In genomic region chr20:4160761-4161305, GRCh38 we compare ENCODE assay signal across 2 cellular contexts.
TF ChIP-seq lines count a peak whose summit lies in the region.

No MANE protein-coding gene starts in this region.

TF ChIP-seq in HepG2, 621 proteins besides CTCF, POLR2A, EP300 and RAD21 (continued from another document and continues in another):
- TF ChIP-seq U2AF1 (optimal IDR thresholded peaks at IDR 0.05; ENCODE audit: low read depth, low read length) (no peak), MAFF (IDR thresholded peaks at IDR 0.05; ENCODE audit: low read depth, low read length) (peak; percentile 98), ZNF263 (CRISPR knock-in tag; IDR thresholded peaks at IDR 0.05) (no peak), PCBP1 (IDR thresholded peaks at IDR 0.05; ENCODE audit: borderline replicate concordance, low read depth, low read length) (0 out of 2 replicates have a peak, but pooled peaks have one; percentile 45), PRPF4 (IDR thresholded peaks at IDR 0.05; ENCODE audit: low read depth, low read length, poor library complexity, severe bottlenecking) (no peak), ZNF563 (CRISPR knock-in tag; IDR thresholded peaks at IDR 0.05) (0 out of 2 replicates have a peak, but pooled peaks have one; percentile 32), TSC22D2 (CRISPR knock-in tag; IDR thresholded peaks at IDR 0.05; ENCODE audit: borderline replicate concordance) (no peak), XRCC5 (optimal IDR thresholded peaks at IDR 0.05; ENCODE audit: low read length) (peak; percentile 43), CERS6 (CRISPR knock-in tag; IDR thresholded peaks at IDR 0.05) (no peak), ZNF331 (CRISPR knock-in tag; IDR thresholded peaks at IDR 0.05) (no peak), AGO2 (optimal IDR thresholded peaks at IDR 0.05; ENCODE audit: low read depth, low read length) (peak; percentile 45), CBX5 (CRISPR knock-in tag; IDR thresholded peaks at IDR 0.05; ENCODE audit: borderline replicate concordance) (no peak), AHDC1 (CRISPR knock-in tag; IDR thresholded peaks at IDR 0.05; ENCODE audit: borderline replicate concordance) (no peak), ATRX (CRISPR knock-in tag; IDR thresholded peaks at IDR 0.05; ENCODE audit: borderline replicate concordance) (no peak), SALL2 (CRISPR knock-in tag; IDR thresholded peaks at IDR 0.05) (no peak), HHEX (CRISPR knock-in tag; IDR thresholded peaks at IDR 0.05) (no peak), TFE3 (CRISPR knock-in tag; IDR thresholded peaks at IDR 0.05) (no peak), PAWR (CRISPR knock-in tag; IDR thresholded peaks at IDR 0.05; ENCODE audit: borderline replicate concordance) (no peak), ZNF205 (CRISPR knock-in tag; IDR thresholded peaks at IDR 0.05) (no peak), ZFP37 (CRISPR knock-in tag; IDR thresholded peaks at IDR 0.05; ENCODE audit: borderline replicate concordance) (no peak), DMAP1 (CRISPR knock-in tag; IDR thresholded peaks at IDR 0.05) (no peak), ZNF362 (CRISPR knock-in tag; IDR thresholded peaks at IDR 0.05; ENCODE audit: borderline replicate concordance) (no peak), HIVEP1 (CRISPR knock-in tag; IDR thresholded peaks at IDR 0.05) (no peak), ZBTB1 (CRISPR knock-in tag; IDR thresholded peaks at IDR 0.05; ENCODE audit: borderline replicate concordance) (no peak)

TF ChIP-seq in SK-N-SH treated with all-trans-retinoic acid at 6 μM for 48 hours, 23 proteins besides CTCF, POLR2A, EP300 and RAD21 (continued from another document):
- TF ChIP-seq CREB5 (CRISPR knock-in tag; IDR thresholded peaks at IDR 0.05; ENCODE audit: low read depth) (no peak), POU6F1 (CRISPR knock-in tag; IDR thresholded peaks at IDR 0.05; ENCODE audit: borderline replicate concordance, low read depth) (no peak), TOX (CRISPR knock-in tag; IDR thresholded peaks at IDR 0.05; ENCODE audit: borderline replicate concordance) (no peak), GLIS3 (CRISPR knock-in tag; IDR thresholded peaks at IDR 0.05) (no peak), ZNF8 (CRISPR knock-in tag; IDR thresholded peaks at IDR 0.05) (no peak), TSHZ2 (CRISPR knock-in tag; IDR thresholded peaks at IDR 0.05) (no peak), PPARA (CRISPR knock-in tag; IDR thresholded peaks at IDR 0.05; ENCODE audit: borderline replicate concordance) (no peak)
